Comparison of ENCODE assay signal across 19 cellular contexts in genomic region chr4:51880016-51880915, GRCh38.
"Had no signal": no experiment of that assay in that cellular context is flagged by ENCODE, and none has a peak within 500 bp of the region (broad histone marks: within the 10 kb centered on the region; RNA-seq: fewer than 3 reads in every experiment).

No MANE protein-coding gene starts in this region.

- H3K27ac ChIP-seq: colonic mucosa, gastrocnemius medialis, neutrophil had no signal

- ATAC-seq: gastrocnemius medialis; naive thymus-derived CD8-positive, alpha-beta T cell; T-cell had no signal

- H3K4me2 ChIP-seq: SK-N-SH had no signal

- H3K27me3 Mint-ChIP-seq: activated T-cell treated with anti-CD3 and anti-CD28 coated beads, Interleukin-2, amount 50 U/mL, for 24 hours; naive thymus-derived CD8-positive, alpha-beta T cell; T-cell had no signal

- H3K9ac ChIP-seq: SK-N-SH had no signal

- H3K9me2 ChIP-seq: SK-N-SH had no signal

- H3K9me3 Mint-ChIP-seq: activated T-cell treated with anti-CD3 and anti-CD28 coated beads, Interleukin-2, amount 50 U/mL, for 24 hours had no signal

- DNase-seq: activated CD4-positive, alpha-beta T cell treated with anti-CD3 and anti-CD28 coated beads for 1 hour; activated CD4-positive, alpha-beta T cell treated with anti-CD3 and anti-CD28 coated beads, Interleukin-2, amount 50 U/mL, for 48 hours; activated naive CD4-positive, alpha-beta T cell treated with anti-CD3 and anti-CD28 coated beads, Interleukin-2, amount 50 U/mL, for 16 hours; activated T-cell treated with anti-CD3 and anti-CD28 coated beads, Interleukin-2, amount 50 U/mL, for 24 hours; caudate nucleus; colonic mucosa; gastrocnemius medialis; kidney glomerular epithelial cell; naive thymus-derived CD8-positive, alpha-beta T cell; retina; SHP77; SK-N-SH; stimulated activated CD4-positive, alpha-beta T cell treated with anti-CD3 and anti-CD28 coated beads, Interleukin-15, amount 100 ng/mL, for 24 hours; stimulated activated CD4-positive, alpha-beta T cell treated with anti-CD3 and anti-CD28 coated beads, Interleukin-4, amount 100 ng/mL, for 1 hour; stimulated activated naive CD4-positive, alpha-beta T cell; T-cell; T1000; trophoblast cell had no signal

- H3K4me3 ChIP-seq: colonic mucosa, gastrocnemius medialis had no signal

- H3K27me3 ChIP-seq: colonic mucosa, gastrocnemius medialis, neutrophil had no signal

- H3K9me3 ChIP-seq: colonic mucosa, gastrocnemius medialis, neutrophil, SK-N-SH had no signal

- H3K27ac Mint-ChIP-seq: activated T-cell treated with anti-CD3 and anti-CD28 coated beads, Interleukin-2, amount 50 U/mL, for 24 hours; naive thymus-derived CD8-positive, alpha-beta T cell; T-cell had no signal

- H3K4me1 ChIP-seq: colonic mucosa, gastrocnemius medialis had no signal

- H3K36me3 ChIP-seq: colonic mucosa, neutrophil had no signal

- H3K4me3 Mint-ChIP-seq: activated T-cell treated with anti-CD3 and anti-CD28 coated beads, Interleukin-2, amount 50 U/mL, for 24 hours; naive thymus-derived CD8-positive, alpha-beta T cell; T-cell had no signal
